Comparison of ENCODE assay signal across 27 cellular contexts in genomic region chr5:58930520-58930919, GRCh38.
"Had no signal": no experiment of that assay in that cellular context is flagged by ENCODE, and none has a peak within 500 bp of the region (broad histone marks: within the 10 kb centered on the region; RNA-seq: fewer than 3 reads in every experiment).

No MANE protein-coding gene starts in this region.

- H3K27ac Mint-ChIP-seq: natural killer cell; nephron progenitor cell; stimulated activated effector memory CD8-positive, alpha-beta T cell treated with anti-CD3 and anti-CD28 coated beads, Interleukin-12 subunit alpha, Interleukin-12 subunit beta, amount 100 ng/mL, for 72 hours; stimulated activated naive B cell treated with anti-CD40 and anti-IgM and Interleukin-4, amounts not matched to agents 10 μg/mL and 1 μg/mL and 100 μg/mL, for 72 hours; stimulated activated naive CD8-positive, alpha-beta T cell treated with anti-CD3 and anti-CD28 coated beads, Interleukin-15, Interleukin-2, amounts not matched to agents 100 ng/mL and 50 ng/mL, for 24 hours; type B pancreatic cell had no signal

- H3K9me3 ChIP-seq: neutrophil, pancreas, prostate gland, right lobe of liver, sigmoid colon, stomach, thoracic aorta, thyroid gland, tibial nerve, vagina had no signal

- H3K36me3 Mint-ChIP-seq: naive thymus-derived CD4-positive, alpha-beta T cell; natural killer cell; stimulated activated effector memory CD8-positive, alpha-beta T cell treated with anti-CD3 and anti-CD28 coated beads, Interleukin-12 subunit alpha, Interleukin-12 subunit beta, amount 100 ng/mL, for 72 hours; stimulated activated naive B cell treated with anti-CD40 and anti-IgM and Interleukin-4, amounts not matched to agents 10 μg/mL and 1 μg/mL and 100 μg/mL, for 72 hours; type B pancreatic cell had no signal

- H3K27me3 ChIP-seq: pancreas, right lobe of liver, sigmoid colon, stomach, thyroid gland, tibial nerve, vagina had no signal

- H3K4me1 Mint-ChIP-seq: natural killer cell; stimulated activated naive B cell treated with anti-CD40 and anti-IgM and Interleukin-4, amounts not matched to agents 10 μg/mL and 1 μg/mL and 100 μg/mL, for 72 hours had no signal

- DNase-seq: naive thymus-derived CD4-positive, alpha-beta T cell; natural killer cell; nephron progenitor cell; nucleus accumbens; pancreas; right cardiac atrium; right lobe of liver; sigmoid colon; small intestine; stimulated activated CD4-positive, alpha-beta T cell treated with anti-CD3 and anti-CD28 coated beads, Interleukin-15, amount 100 ng/mL, for 24 hours; stimulated activated CD4-positive, alpha-beta T cell treated with anti-CD3 and anti-CD28 coated beads, Interleukin-2, amount 100 ng/mL, for 24 hours; stimulated activated CD4-positive, alpha-beta T cell treated with anti-CD3 and anti-CD28 coated beads, Interleukin-2, amount 100 ng/mL, for 48 hours; stimulated activated CD4-positive, alpha-beta T cell treated with anti-CD3 and anti-CD28 coated beads, Interleukin-4, amount 100 ng/mL, for 24 hours; stimulated activated naive B cell treated with anti-CD40 and anti-IgM and Interleukin-4, amounts not matched to agents 10 μg/mL and 1 μg/mL and 100 μg/mL, for 72 hours; stimulated activated naive CD4-positive, alpha-beta T cell treated with Interleukin-2 at 50 U/mL for 16 hours; stomach; thyroid gland had no signal

- H3K4me3 Mint-ChIP-seq: naive thymus-derived CD4-positive, alpha-beta T cell; natural killer cell; nephron progenitor cell; neural crest cell; stimulated activated effector memory CD8-positive, alpha-beta T cell treated with anti-CD3 and anti-CD28 coated beads, Interleukin-12 subunit alpha, Interleukin-12 subunit beta, amount 100 ng/mL, for 72 hours; stimulated activated naive B cell treated with anti-CD40 and anti-IgM and Interleukin-4, amounts not matched to agents 10 μg/mL and 1 μg/mL and 100 μg/mL, for 72 hours; stimulated activated naive CD8-positive, alpha-beta T cell treated with anti-CD3 and anti-CD28 coated beads, Interleukin-15, Interleukin-2, amounts not matched to agents 100 ng/mL and 50 ng/mL, for 24 hours; type B pancreatic cell had no signal

- FAIRE-seq: pancreas, small intestine, urothelium cell line had no signal

- H3K9me3 Mint-ChIP-seq: natural killer cell; nephron progenitor cell; stimulated activated effector memory CD8-positive, alpha-beta T cell treated with anti-CD3 and anti-CD28 coated beads, Interleukin-12 subunit alpha, Interleukin-12 subunit beta, amount 100 ng/mL, for 72 hours; stimulated activated naive CD8-positive, alpha-beta T cell treated with anti-CD3 and anti-CD28 coated beads, Interleukin-15, Interleukin-2, amounts not matched to agents 100 ng/mL and 50 ng/mL, for 24 hours had no signal

- H3K27ac ChIP-seq: neutrophil, pancreas, prostate gland, right lobe of liver, sigmoid colon, stomach, thoracic aorta, thyroid gland, tibial nerve, vagina had no signal

- H3K4me1 ChIP-seq: prostate gland, right lobe of liver, thyroid gland, vagina had no signal

- H3K4me3 ChIP-seq: pancreas, prostate gland, right lobe of liver, sigmoid colon, stomach, thoracic aorta, thyroid gland, tibial nerve, vagina had no signal

- ATAC-seq: naive thymus-derived CD4-positive, alpha-beta T cell; natural killer cell; pancreas; right cardiac atrium; right lobe of liver; stimulated activated effector memory CD8-positive, alpha-beta T cell treated with anti-CD3 and anti-CD28 coated beads, Interleukin-12 subunit alpha, Interleukin-12 subunit beta, amount 100 ng/mL, for 72 hours; stimulated activated naive B cell treated with anti-CD40 and anti-IgM and Interleukin-4, amounts not matched to agents 10 μg/mL and 1 μg/mL and 100 μg/mL, for 72 hours had no signal

- H3K36me3 ChIP-seq: neutrophil, pancreas, prostate gland, right lobe of liver, sigmoid colon, stomach, thoracic aorta, thyroid gland, tibial nerve, vagina had no signal
